ENCODE assay signal across 8 cellular contexts in genomic region chr16:48123104-48123788, GRCh38. TPM values are rescaled to one million over a fixed set of nuclear protein-coding genes. Genes with fewer than 3 reads are reported as not detected.
DNase-seq lines count a peak whose midpoint lies in the region; ATAC-seq, FAIRE-seq and TF ChIP-seq lines count a peak whose summit lies in the region.

No MANE protein-coding gene starts in this region.

- H3K4me1 ChIP-seq in HepG2 (ENCODE audit: insufficient read depth, low read length) (no peaks in the 10 kb centered on the region), colonic mucosa (no peaks in the 10 kb centered on the region)

- H3K9ac ChIP-seq in HepG2 (ENCODE audit: insufficient read depth, low read depth, low read length) (no peak overlapping the region), colonic mucosa (ENCODE audit: low read depth in 2 of 2, low read length in 2 of 2) (no peak overlapping the region)

- CTCF ChIA-PET in HepG2 (lab: Yijun Ruan, JAX; ENCODE audit: low intra/inter-chr PET ratio, low total read pairs) = no interaction called here

- no peak for DNase-seq in activated T-cell treated with anti-CD3 and anti-CD28 coated beads, Interleukin-2, amount 50 U/mL, for 4 hours
- DNase-seq in HepG2 (ENCODE audit: low spot score) = peak; percentile 32
- no peak for DNase-seq in medulla oblongata (ENCODE audit: extremely low spot score)
- DNase-seq in colonic mucosa = no peak

- H3K4me3 Mint-ChIP-seq in activated T-cell treated with anti-CD3 and anti-CD28 coated beads, Interleukin-2, amount 50 U/mL, for 4 hours = no peak overlapping the region

- peaks cover 0 to 3% of the 10 kb centered on the region in 2 experiments; a peak in 1 of 5 replicates for H3K27me3 ChIP-seq in HepG2 (ENCODE audit: control insufficient read depth in 1 of 2, insufficient read depth in 2 of 2, low read length in 2 of 2)
- no peaks in the 10 kb centered on the region for H3K27me3 ChIP-seq in colonic mucosa

- POLR2A ChIA-PET in HepG2 (lab: Yijun Ruan, JAX) = no interaction called here

- H4K20me1 ChIP-seq in HepG2 (ENCODE audit: insufficient read depth, low read length) = no peaks in the 10 kb centered on the region

- TF ChIP-seq CTCF in HepG2 (CRISPR knock-in tag; IDR thresholded peaks at IDR 0.05) (no peak), colonic mucosa (IDR thresholded peaks at IDR 0.05) (no peak)

- no peaks in the 10 kb centered on the region for H3K36me3 Mint-ChIP-seq in activated T-cell treated with anti-CD3 and anti-CD28 coated beads, Interleukin-2, amount 50 U/mL, for 4 hours (ENCODE audit: insufficient read depth)

- no peak for TF ChIP-seq EP300 in HepG2 (IDR thresholded peaks at IDR 0.05; ENCODE audit: low read depth in 2 of 2, low read length in 2 of 2)
- TF ChIP-seq EP300 in HepG2 (CRISPR knock-in tag; IDR thresholded peaks at IDR 0.05; ENCODE audit: borderline replicate concordance) = no peak

- BruUV-seq in HepG2 (replicated peaks; lab: Mats Ljungman, UMichigan) = no TSS peak

- H2AFZ ChIP-seq in HepG2 (ENCODE audit: low read length) = no peak overlapping the region

- TF ChIP-seq RAD21 in HepG2 (CRISPR knock-in tag; IDR thresholded peaks at IDR 0.05) = no peak

- H3K36me3 ChIP-seq in HepG2 (replicated peaks in 1 of 2; ENCODE audit: control insufficient read depth in 1 of 2, insufficient read depth in 2 of 2, low read length in 2 of 2) (no peaks in the 10 kb centered on the region), colonic mucosa (no peaks in the 10 kb centered on the region)

- ATAC-seq in GM18498 (IDR thresholded peaks at IDR 0.05; ENCODE audit: unreplicated experiment) (peak; percentile 63), HG03196 (IDR thresholded peaks at IDR 0.05; ENCODE audit: unreplicated experiment) (peak; percentile 63), HepG2 (no peak), HG03280 (IDR thresholded peaks at IDR 0.05; ENCODE audit: unreplicated experiment) (no peak), GM21737 (IDR thresholded peaks at IDR 0.05; ENCODE audit: unreplicated experiment) (no peak)
- peak; percentile 87 to 88 for ATAC-seq in activated T-cell treated with anti-CD3 and anti-CD28 coated beads, Interleukin-2, amount 50 U/mL, for 4 hours

- H3K9me3 ChIP-seq in HepG2 (ENCODE audit: low read length) (no peaks in the 10 kb centered on the region), colonic mucosa (no peaks in the 10 kb centered on the region)

- no peak overlapping the region for H3K4me2 ChIP-seq in HepG2 (ENCODE audit: low read depth, low read length)

- no peak for TF ChIP-seq POLR2A in HepG2 (IDR thresholded peaks at IDR 0.05; ENCODE audit: insufficient read depth in 1 of 2, low read depth in 2 of 2, low read length in 2 of 2)

- peaks cover 3% of the 10 kb centered on the region for H3K27me3 Mint-ChIP-seq in activated T-cell treated with anti-CD3 and anti-CD28 coated beads, Interleukin-2, amount 50 U/mL, for 4 hours (ENCODE audit: low read depth)

- H3K4me3 ChIP-seq in HepG2 (replicated peaks in 1 of 3; ENCODE audit: insufficient read depth in 1 of 3, low read depth in 2 of 3, low read length in 3 of 3) (no peak overlapping the region), colonic mucosa (no peak overlapping the region)

- in situ Hi-C loops in HepG2 (cut with HindIII; ENCODE audit: extremely low pct_ligation_motif_present, low pct_unique_long_range_greater_than_20kb) = no loop called here

- H3K79me2 ChIP-seq in HepG2 (ENCODE audit: insufficient read depth, low read length) = no peaks in the 10 kb centered on the region

- intact Hi-C loops in HepG2 (cut with micrococcal nuclease; ENCODE audit: unreplicated experiment) (no loop called here), colonic mucosa (cut with DNase I) (no loop called here)

- no peak for FAIRE-seq in HepG2 (lab: Jason Lieb, UNC)

- H3K27ac ChIP-seq in HepG2 (ENCODE audit: extremely low read length, insufficient read depth, low read length) (no peak overlapping the region), colonic mucosa (no peak overlapping the region)

- H3K4me1 Mint-ChIP-seq in activated T-cell treated with anti-CD3 and anti-CD28 coated beads, Interleukin-2, amount 50 U/mL, for 4 hours (ENCODE audit: low read depth) = peaks cover 16% of the 10 kb centered on the region

- no peaks in the 10 kb centered on the region for H3K9me3 Mint-ChIP-seq in activated T-cell treated with anti-CD3 and anti-CD28 coated beads, Interleukin-2, amount 50 U/mL, for 4 hours

- WGBS in HepG2 (ENCODE audit: low lambda C conversion rate) = 4% methylated on average over 5 of the region's 5 CpGs

TF ChIP-seq in HepG2, 621 proteins besides CTCF, POLR2A, EP300 and RAD21 (continues in another document):
- TF ChIP-seq MAFF (IDR thresholded peaks at IDR 0.05; ENCODE audit: low read depth, low read length) = peak; percentile 69
- TF ChIP-seq ZNF513 (CRISPR knock-in tag; conservative IDR thresholded peaks at IDR 0.05) = no peak
- TF ChIP-seq ZSCAN22 (CRISPR knock-in tag; IDR thresholded peaks at IDR 0.05) = no peak
- TF ChIP-seq ZNF713 (CRISPR knock-in tag; IDR thresholded peaks at IDR 0.05) = no peak
- TF ChIP-seq HNRNPK (IDR thresholded peaks at IDR 0.05; ENCODE audit: low read depth, low read length, poor library complexity, severe bottlenecking) = no peak
- peak; percentile 37; the same call in 1 of the 2 replicates for TF ChIP-seq NFE2L2 (IDR thresholded peaks at IDR 0.05; ENCODE audit: low read length)
- TF ChIP-seq TBX3 (IDR thresholded peaks at IDR 0.05; ENCODE audit: borderline replicate concordance) = no peak
- peak; percentile 63 to 83; a peak in 3 of 4 replicates for TF ChIP-seq MAFK (conservative IDR thresholded peaks at IDR 0.05 in 1 of 2, IDR thresholded peaks at IDR 0.05 in 1 of 2; ENCODE audit: low read length in 2 of 2)

RNA-seq across cellular contexts. Expression of gene ABCC12, which starts 32.5 kb away (rescaled TPM):
- not detected for total RNA-seq in activated T-cell treated with anti-CD3 and anti-CD28 coated beads, Interleukin-2, amount 50 U/mL, for 4 hours
- total RNA-seq in HepG2 (2016; rRNA removed; fragmentation: Illumina TruSeq; extraction: Trizol) = not detected in 2 replicates
- total RNA-seq in HepG2 (2016; cell fraction: cytosol; rRNA removed; fragmentation: Illumina TruSeq; extraction: Trizol; ENCODE audit: low read depth) = not detected in 2 replicates
- not detected in 2 replicates for total RNA-seq in HepG2 (2016; cell fraction: insoluble cytoplasmic fraction; rRNA removed; fragmentation: Illumina TruSeq; extraction: Trizol)
- not detected in 2 replicates for total RNA-seq in HepG2 (2016; cell fraction: membrane; rRNA removed; fragmentation: Illumina TruSeq; extraction: Trizol)
- total RNA-seq in HepG2 (2016; cell fraction: nucleus; rRNA removed; fragmentation: Illumina TruSeq; extraction: Trizol) = not detected in 2 replicates
- polyA plus RNA-seq in HepG2 (2011; rRNA removed) = 0.22 TPM in 1 of 2 replicates, not detected in the other
- polyA plus RNA-seq in HepG2 (2011; cell fraction: cytosol; rRNA removed) = not detected in 2 replicates
- not detected in 2 replicates for polyA plus RNA-seq in HepG2 (2011; cell fraction: nucleus; rRNA removed)
- polyA plus RNA-seq in HepG2 (2012) = not detected in 2 replicates
- not detected in 2 replicates for polyA plus RNA-seq in HepG2 (2016; cell fraction: cytosol; fragmentation: Illumina TruSeq; extraction: Trizol; ENCODE audit: low read depth)
- polyA plus RNA-seq in HepG2 (2016; cell fraction: insoluble cytoplasmic fraction; fragmentation: Illumina TruSeq; extraction: Trizol; ENCODE audit: low read depth) = not detected in 2 replicates
- not detected in 2 replicates for polyA plus RNA-seq in HepG2 (2016; cell fraction: membrane; fragmentation: Illumina TruSeq; extraction: Trizol; ENCODE audit: low read depth)
- not detected in 2 replicates for polyA plus RNA-seq in HepG2 (2016; cell fraction: nucleus; fragmentation: Illumina TruSeq; extraction: Trizol; ENCODE audit: insufficient read depth, low read depth)
- polyA minus RNA-seq in HepG2 (2011; rRNA and poly(A)+ RNA removed; ENCODE audit: low replicate concordance) = not detected in 2 replicates
- polyA minus RNA-seq in HepG2 (2011; cell fraction: cytosol; rRNA and poly(A)+ RNA removed) = not detected in 2 replicates
- not detected in 2 replicates for polyA minus RNA-seq in HepG2 (2011; cell fraction: nucleus; rRNA and poly(A)+ RNA removed)
- not detected for total RNA-seq in colonic mucosa

Comparison
In these comparisons a context has a peak if more than half of its experiments do, and no peak if none do; other contexts are left out.
1. ATAC-seq: peak in GM18498 (single experiment), HG03196 (single experiment) and activated T-cell treated with anti-CD3 and anti-CD28 coated beads, Interleukin-2, amount 50 U/mL, for 4 hours (2 of 2); none in HepG2 (single experiment), HG03280 (single experiment) and GM21737 (single experiment).